In the genomic region with DNA sequence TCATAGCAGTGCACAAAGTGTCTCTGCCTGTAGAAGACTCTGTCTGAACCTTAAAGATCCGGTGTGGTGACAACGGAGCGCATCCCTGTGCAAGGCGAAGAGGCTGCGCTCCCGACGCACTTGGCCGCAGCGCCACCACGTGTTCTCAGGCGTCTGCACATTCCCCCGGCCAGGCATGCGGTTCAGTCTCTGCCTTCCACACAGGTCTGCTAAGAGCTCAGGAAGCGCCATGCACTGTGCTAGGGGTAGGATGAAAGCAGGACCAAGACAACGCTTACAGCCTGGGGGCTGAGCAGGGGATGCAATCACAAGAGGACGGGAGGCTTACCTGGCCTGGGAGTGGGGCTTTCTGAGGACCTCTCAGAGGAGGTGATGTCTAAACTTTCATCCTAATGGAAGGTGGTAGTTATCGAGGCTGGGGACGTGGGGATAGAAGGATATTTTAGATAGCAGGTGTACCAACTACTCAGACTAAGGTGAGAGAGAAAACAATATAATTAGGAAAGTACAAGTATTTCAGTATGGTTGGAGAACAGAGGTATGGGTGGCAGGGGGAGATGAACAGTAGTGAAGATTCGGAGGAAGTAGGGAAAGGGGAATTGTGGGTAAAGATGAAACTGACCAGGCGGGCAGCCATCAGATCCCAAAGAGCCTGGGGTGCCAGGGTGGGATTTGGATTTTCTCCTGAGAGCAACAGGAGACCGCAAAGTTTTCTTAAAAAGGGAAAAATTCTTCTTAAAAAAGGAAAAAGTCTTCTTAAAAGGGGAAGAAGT, we compare ENCODE assay signal across 9 cellular contexts. TPM values are rescaled to one million over a fixed set of nuclear protein-coding genes. Genes with fewer than 3 reads are reported as not detected.
DNase-seq lines count a peak whose midpoint lies in the region; ATAC-seq, FAIRE-seq and TF ChIP-seq lines count a peak whose summit lies in the region.
"Had no signal": no experiment of that assay in that cellular context is flagged by ENCODE, and none has a peak within 500 bp of the region (broad histone marks: within the 10 kb centered on the region; RNA-seq: fewer than 3 reads in every experiment).

No MANE protein-coding gene starts in this region.

- no peaks in the 10 kb centered on the region for H3K9me3 Mint-ChIP-seq in astrocyte (ENCODE audit: unreplicated experiment)

- H3K4me1 ChIP-seq in astrocyte (ENCODE audit: insufficient read depth, low read length) = peaks cover 14% of the 10 kb centered on the region

- H3K36me3 ChIP-seq in astrocyte (ENCODE audit: insufficient read depth, low read length) = no peaks in the 10 kb centered on the region

- peak overlapping the region; percentile 73 for H3K4me2 ChIP-seq in astrocyte (ENCODE audit: low read length)

- H3K4me3 ChIP-seq in LNCaP clone FGC (ENCODE audit: low read depth, low read length) (no peak overlapping the region), astrocyte (ENCODE audit: insufficient read depth, low read depth, low read length) (no peak overlapping the region)

- H2AFZ ChIP-seq in astrocyte (ENCODE audit: low read depth, low read length) = peak overlapping the region; percentile 70

- H3K36me3 Mint-ChIP-seq in astrocyte (ENCODE audit: low read depth, unreplicated experiment) = no peaks in the 10 kb centered on the region

- peak; percentile 80 for ATAC-seq in GM21360 (IDR thresholded peaks at IDR 0.05; ENCODE audit: unreplicated experiment)

- no peak overlapping the region for H3K4me3 Mint-ChIP-seq in astrocyte (ENCODE audit: unreplicated experiment)

- peak; percentile 59 for FAIRE-seq in astrocyte (lab: Jason Lieb, UNC)
- FAIRE-seq: TTC549 had no signal

- no peak overlapping the region for H3K27ac ChIP-seq in astrocyte (ENCODE audit: low read depth, low read length)

- H3K4me1 Mint-ChIP-seq in astrocyte (ENCODE audit: low read depth, unreplicated experiment) = peaks cover 3% of the 10 kb centered on the region

- peak; percentile 52 for DNase-seq in COLO668 (lab: John Stamatoyannopoulos, UW; ENCODE audit: unreplicated experiment)
- peak; percentile 27 for DNase-seq in LNCaP clone FGC (ENCODE audit: low read depth)
- DNase-seq in T-helper 9 cell = peak; percentile 71
- DNase-seq in astrocyte (ENCODE audit: low read depth) = peak; percentile 54
- DNase-seq in hypothalamus (lab: John Stamatoyannopoulos, UW) = peak in 47 of 51 donors; percentile 2 to 75 (median 45)
- peak; percentile 75 to 85 for DNase-seq in stimulated activated CD4-positive, alpha-beta T cell treated with anti-CD3 and anti-CD28 coated beads, Interleukin-12 subunit alpha, Interleukin-12 subunit beta, amount 100 ng/mL, for 24 hours (ENCODE audit: low read depth in 2 of 2)
- no peak for DNase-seq in NCI-H2029 (lab: John Stamatoyannopoulos, UW)

- H3K27me3 Mint-ChIP-seq in astrocyte (ENCODE audit: low read depth, unreplicated experiment) = peaks cover 53% of the 10 kb centered on the region

- H3K27me3 ChIP-seq in astrocyte (ENCODE audit: insufficient read depth, low read length) = peaks cover 7% of the 10 kb centered on the region

- no peaks in the 10 kb centered on the region for H3K9me3 ChIP-seq in astrocyte (ENCODE audit: insufficient read depth, low read depth, low read length)

- no peaks in the 10 kb centered on the region for H4K20me1 ChIP-seq in astrocyte (ENCODE audit: insufficient read depth, low read length)

- no peak overlapping the region for H3K9ac ChIP-seq in astrocyte (ENCODE audit: low read length)

- TF ChIP-seq CTCF in LNCaP clone FGC (IDR thresholded peaks at IDR 0.05; ENCODE audit: control insufficient read depth, extremely low read depth, insufficient read depth) (peak; percentile 96), astrocyte (IDR thresholded peaks at IDR 0.05; ENCODE audit: insufficient read depth, low read depth, low read length) (peak; percentile 61)

- H3K79me2 ChIP-seq in astrocyte (ENCODE audit: insufficient read depth, low read length) = no peaks in the 10 kb centered on the region

- no peak overlapping the region for H3K27ac Mint-ChIP-seq in astrocyte (ENCODE audit: unreplicated experiment)

RNA-seq across cellular contexts. Expression of a gene that starts 13.3 kb away (rescaled TPM):
- not detected in 2 replicates for total RNA-seq in astrocyte
